Comparison of ENCODE assay signal across 7 cellular contexts in genomic region chr12:53495903-53496751, GRCh38. TPM values are rescaled to one million over a fixed set of nuclear protein-coding genes. Genes with fewer than 3 reads are reported as not detected.
DNase-seq lines count a peak whose midpoint lies in the region; ATAC-seq and TF ChIP-seq lines count a peak whose summit lies in the region.
"Had no signal": no experiment of that assay in that cellular context is flagged by ENCODE, and none has a peak within 500 bp of the region (broad histone marks: within the 10 kb centered on the region; RNA-seq: fewer than 3 reads in every experiment).

No MANE protein-coding gene starts in this region.

- no peak for ATAC-seq in activated naive CD4-positive, alpha-beta T cell treated with anti-CD3 and anti-CD28 coated beads, Interleukin-2, amount 50 U/mL, for 72 hours
- ATAC-seq in upper lobe of right lung (no peak), GM19328 (IDR thresholded peaks at IDR 0.05; ENCODE audit: unreplicated experiment) (no peak)

- no peaks in the 10 kb centered on the region for H3K9me3 ChIP-seq in left ventricle myocardium inferior (replicated peaks)
- H3K9me3 ChIP-seq in upper lobe of right lung, result no peaks in the 10 kb centered on the region

- H3K27me3 ChIP-seq in left ventricle myocardium inferior (ENCODE audit: low read depth) (no peaks in the 10 kb centered on the region), upper lobe of right lung (no peaks in the 10 kb centered on the region)

- H3K4me1 ChIP-seq in left ventricle myocardium inferior (peaks cover 63% of the 10 kb centered on the region), upper lobe of right lung (peaks cover 49% of the 10 kb centered on the region)

- peak overlapping the region; percentile 51 for H3K27ac ChIP-seq in left ventricle myocardium inferior (replicated peaks)
- H3K27ac ChIP-seq in upper lobe of right lung, result peak overlapping the region; percentile 8

- TF ChIP-seq CTCF in left ventricle myocardium inferior (IDR thresholded peaks at IDR 0.05; ENCODE audit: borderline replicate concordance) (no peak), upper lobe of right lung (IDR thresholded peaks at IDR 0.05) (no peak)

- no peaks in the 10 kb centered on the region for H3K27me3 Mint-ChIP-seq in activated naive CD4-positive, alpha-beta T cell treated with anti-CD3 and anti-CD28 coated beads, Interleukin-2, amount 50 U/mL, for 24 hours

- no peaks in the 10 kb centered on the region for H3K9me3 Mint-ChIP-seq in activated naive CD4-positive, alpha-beta T cell treated with anti-CD3 and anti-CD28 coated beads, Interleukin-2, amount 50 U/mL, for 24 hours
- no peaks in the 10 kb centered on the region for H3K9me3 Mint-ChIP-seq in activated naive CD4-positive, alpha-beta T cell treated with anti-CD3 and anti-CD28 coated beads, Interleukin-2, amount 50 U/mL, for 72 hours

- no peak for DNase-seq in activated naive CD4-positive, alpha-beta T cell treated with anti-CD3 and anti-CD28 coated beads, Interleukin-2, amount 50 U/mL, for 72 hours (ENCODE audit: low spot score in 2 of 2)
- DNase-seq in left ventricle myocardium inferior, result no peak
- DNase-seq in upper lobe of right lung, result peak; percentile 64
- no peak for DNase-seq in globus pallidus (ENCODE audit: low spot score)
- DNase-seq: DND-41 had no signal

- H3K36me3 ChIP-seq in left ventricle myocardium inferior, result no peaks in the 10 kb centered on the region
- H3K36me3 ChIP-seq in upper lobe of right lung, result no peaks in the 10 kb centered on the region

- H3K4me3 ChIP-seq in left ventricle myocardium inferior (peak overlapping the region; percentile 6), upper lobe of right lung (peak overlapping the region; percentile 7)

- intact Hi-C loops in left ventricle myocardium inferior (cut with micrococcal nuclease) (no loop called here), upper lobe of right lung (cut with DNase I) (no loop called here)

- H3K4me1 Mint-ChIP-seq in activated naive CD4-positive, alpha-beta T cell treated with anti-CD3 and anti-CD28 coated beads, Interleukin-2, amount 50 U/mL, for 24 hours, result peaks cover 54% of the 10 kb centered on the region

- H3K27ac Mint-ChIP-seq in activated naive CD4-positive, alpha-beta T cell treated with anti-CD3 and anti-CD28 coated beads, Interleukin-2, amount 50 U/mL, for 24 hours, result peak overlapping the region; percentile 8
- no peak overlapping the region for H3K27ac Mint-ChIP-seq in activated naive CD4-positive, alpha-beta T cell treated with anti-CD3 and anti-CD28 coated beads, Interleukin-2, amount 50 U/mL, for 72 hours

- no peak overlapping the region for H3K4me3 Mint-ChIP-seq in activated naive CD4-positive, alpha-beta T cell treated with anti-CD3 and anti-CD28 coated beads, Interleukin-2, amount 50 U/mL, for 24 hours

- H3K36me3 Mint-ChIP-seq in activated naive CD4-positive, alpha-beta T cell treated with anti-CD3 and anti-CD28 coated beads, Interleukin-2, amount 50 U/mL, for 24 hours, result no peaks in the 10 kb centered on the region
- no peaks in the 10 kb centered on the region for H3K36me3 Mint-ChIP-seq in activated naive CD4-positive, alpha-beta T cell treated with anti-CD3 and anti-CD28 coated beads, Interleukin-2, amount 50 U/mL, for 72 hours

RNA-seq across cellular contexts. Expression of gene MAP3K12, which starts 3.1 kb away (rescaled TPM):
- 10 to 100 TPM in 1 of 2 donors, 1 to 10 TPM in 1; 9.5 to 21.7 TPM for total RNA-seq in activated naive CD4-positive, alpha-beta T cell treated with anti-CD3 and anti-CD28 coated beads, Interleukin-2, amount 50 U/mL, for 72 hours
- total RNA-seq in left ventricle myocardium inferior (4.8 TPM), upper lobe of right lung (22.3 TPM)

RNA-seq across cellular contexts. Expression of gene TARBP2, which starts 5.0 kb away (rescaled TPM):
- total RNA-seq in activated naive CD4-positive, alpha-beta T cell treated with anti-CD3 and anti-CD28 coated beads, Interleukin-2, amount 50 U/mL, for 72 hours, result 10 to 100 TPM; 29.9 to 30.4 TPM
- total RNA-seq in left ventricle myocardium inferior (12.9 TPM), upper lobe of right lung (33.1 TPM)

RNA-seq across cellular contexts. Expression of gene NPFF, which starts 11.2 kb away (rescaled TPM):
- not detected for total RNA-seq in activated naive CD4-positive, alpha-beta T cell treated with anti-CD3 and anti-CD28 coated beads, Interleukin-2, amount 50 U/mL, for 72 hours
- total RNA-seq in left ventricle myocardium inferior (not detected), upper lobe of right lung (not detected)

RNA-seq across cellular contexts. Expression of gene PCBP2, which starts 44.2 kb away (rescaled TPM):
- total RNA-seq in activated naive CD4-positive, alpha-beta T cell treated with anti-CD3 and anti-CD28 coated beads, Interleukin-2, amount 50 U/mL, for 72 hours, result 1,000 to 10,000 TPM in 1 of 2 donors, 100 to 1,000 TPM in 1; 786 to 1,016 TPM
- 530 TPM for total RNA-seq in left ventricle myocardium inferior
- 727 TPM for total RNA-seq in upper lobe of right lung

RNA-seq across cellular contexts. Expression of gene PRR13, which starts 54.6 kb away (rescaled TPM):
- total RNA-seq in activated naive CD4-positive, alpha-beta T cell treated with anti-CD3 and anti-CD28 coated beads, Interleukin-2, amount 50 U/mL, for 72 hours, result 100 to 1,000 TPM; 170 to 226 TPM
- total RNA-seq in left ventricle myocardium inferior (53.1 TPM), upper lobe of right lung (172 TPM)
